Comparison of ENCODE assay signal across 20 cellular contexts in the genomic region with DNA sequence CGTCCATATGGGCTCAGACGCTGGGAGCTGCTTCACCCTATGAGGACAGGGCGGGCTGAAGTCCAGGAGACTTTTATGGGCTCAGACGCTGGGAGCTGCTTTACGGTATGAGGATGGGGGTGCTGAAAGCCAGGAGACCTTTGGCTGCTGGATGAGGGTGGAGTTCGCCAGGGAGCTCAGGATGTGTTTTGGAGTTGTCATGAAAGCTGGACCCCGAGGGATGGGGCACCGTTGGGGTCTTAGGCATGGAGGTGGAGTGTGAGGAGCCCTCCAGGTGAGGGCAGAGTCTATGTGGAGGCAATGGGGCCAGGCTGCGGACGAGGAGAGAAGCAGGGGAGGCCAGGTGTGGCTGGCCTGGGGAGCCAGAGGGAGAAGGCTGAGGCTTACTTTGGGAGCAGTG. TPM values are rescaled to one million over a fixed set of nuclear protein-coding genes. Genes with fewer than 3 reads are reported as not detected.
"Had no signal": no experiment of that assay in that cellular context is flagged by ENCODE, and none has a peak within 500 bp of the region (broad histone marks: within the 10 kb centered on the region; RNA-seq: fewer than 3 reads in every experiment).

No MANE protein-coding gene starts in this region.

- H3K27ac ChIP-seq: colonic mucosa, dorsolateral prefrontal cortex, heart right ventricle, vagina had no signal

- ATAC-seq: esophagus mucosa; heart right ventricle; mucosa of descending colon; naive thymus-derived CD8-positive, alpha-beta T cell; sciatic nerve; stimulated activated naive B cell treated with anti-CD40 and anti-IgM and Interleukin-4, amounts not matched to agents 10 μg/mL and 1 μg/mL and 100 μg/mL, for 72 hours; stimulated activated naive CD8-positive, alpha-beta T cell treated with anti-CD3 and anti-CD28 coated beads, Interleukin-15, amount 100 ng/mL, for 72 hours had no signal

- H3K4me1 ChIP-seq: colonic mucosa, vagina had no signal

- H3K9me3 ChIP-seq: colonic mucosa had no signal

- H3K4me3 ChIP-seq: colonic mucosa, dorsolateral prefrontal cortex, heart right ventricle, mucosa of descending colon, spleen, vagina had no signal

- DNase-seq: colonic mucosa; effector memory CD4-positive, alpha-beta T cell; heart right ventricle; hypothalamus; kidney glomerular epithelial cell; mammary epithelial cell; naive thymus-derived CD8-positive, alpha-beta T cell; spleen; stimulated activated CD4-positive, alpha-beta T cell treated with anti-CD3 and anti-CD28 coated beads, Interleukin-2, amount 100 ng/mL, for 24 hours; stimulated activated CD4-positive, alpha-beta T cell treated with anti-CD3 and anti-CD28 coated beads, Interleukin-4, amount 100 ng/mL, for 4 hours; stimulated activated naive B cell treated with anti-CD40 and anti-IgM and Interleukin-4, amounts not matched to agents 10 μg/mL and 1 μg/mL and 100 μg/mL, for 72 hours; stimulated activated naive CD8-positive, alpha-beta T cell treated with anti-CD3 and anti-CD28 coated beads, Interleukin-15, amount 100 ng/mL, for 72 hours; trophoblast cell had no signal

- H3K27me3 ChIP-seq: colonic mucosa, dorsolateral prefrontal cortex, spleen, vagina had no signal

- H3K36me3 ChIP-seq: colonic mucosa, vagina had no signal

RNA-seq across cellular contexts. Expression of a gene that starts 27.5 kb away (rescaled TPM):
- total RNA-seq: fibroblast of lung, pulmonary artery endothelial cell had no signal
- polyA plus RNA-seq: fibroblast of lung had no signal
